1 cellular context compared by ENCODE assay signal in genomic region chr3:71060536-71060935, GRCh38.
TF ChIP-seq lines count a peak whose summit lies in the region.

No MANE protein-coding gene starts in this region.

TF ChIP-seq in HepG2, 621 proteins besides CTCF, POLR2A, EP300 and RAD21 (continued from another document and continues in another):
- TF ChIP-seq ZBTB37 (CRISPR knock-in tag; IDR thresholded peaks at IDR 0.05) (no peak), HES4 (CRISPR knock-in tag; IDR thresholded peaks at IDR 0.05; ENCODE audit: borderline replicate concordance) (no peak), ZSCAN20 (CRISPR knock-in tag; IDR thresholded peaks at IDR 0.05; ENCODE audit: borderline replicate concordance) (no peak), GABPB1 (CRISPR knock-in tag; IDR thresholded peaks at IDR 0.05) (no peak), TRIM22 (IDR thresholded peaks at IDR 0.05) (no peak), MTA3 (CRISPR knock-in tag; IDR thresholded peaks at IDR 0.05) (no peak), GLI4 (CRISPR knock-in tag; IDR thresholded peaks at IDR 0.05; ENCODE audit: borderline replicate concordance) (no peak), CEBPB (IDR thresholded peaks at IDR 0.05; ENCODE audit: borderline replicate concordance, low read depth, low read length) (0 out of 2 replicates have a peak, but pooled peaks have one; percentile 1), ZNF230 (CRISPR knock-in tag; IDR thresholded peaks at IDR 0.05) (no peak), ARID5B (CRISPR knock-in tag; IDR thresholded peaks at IDR 0.05) (peak; percentile 98), ETV5 (CRISPR knock-in tag; IDR thresholded peaks at IDR 0.05; ENCODE audit: borderline replicate concordance) (peak; percentile 21; the same call in 1 of the 2 replicates), IKZF5 (CRISPR knock-in tag; IDR thresholded peaks at IDR 0.05) (no peak), RFX1 (IDR thresholded peaks at IDR 0.05) (no peak), AGO2 (optimal IDR thresholded peaks at IDR 0.05; ENCODE audit: low read depth, low read length) (no peak), XRCC5 (optimal IDR thresholded peaks at IDR 0.05; ENCODE audit: low read length) (no peak), HMGXB3 (CRISPR knock-in tag; IDR thresholded peaks at IDR 0.05; ENCODE audit: borderline replicate concordance) (no peak), AKNA (CRISPR knock-in tag; IDR thresholded peaks at IDR 0.05; ENCODE audit: borderline replicate concordance) (no peak), GPBP1L1 (CRISPR knock-in tag; IDR thresholded peaks at IDR 0.05) (no peak), ZNF24 (IDR thresholded peaks at IDR 0.05) (no peak), DPF2 (CRISPR knock-in tag; IDR thresholded peaks at IDR 0.05; ENCODE audit: borderline replicate concordance, low read depth) (peak; percentile 67; the same call in 1 of the 2 replicates), KAT7 (CRISPR knock-in tag; IDR thresholded peaks at IDR 0.05; ENCODE audit: borderline replicate concordance) (no peak), CREM (IDR thresholded peaks at IDR 0.05) (peak; percentile 93), CREM (CRISPR knock-in tag; IDR thresholded peaks at IDR 0.05) (no peak), FUBP1 (CRISPR knock-in tag; IDR thresholded peaks at IDR 0.05; ENCODE audit: borderline replicate concordance) (no peak), ZNF574 (CRISPR knock-in tag; IDR thresholded peaks at IDR 0.05) (no peak), MYNN (CRISPR knock-in tag; IDR thresholded peaks at IDR 0.05; ENCODE audit: low read depth) (no peak)
